In genomic region chr16:84795338-84796053, GRCh38 we compare ENCODE assay signal across 10 cellular contexts. TPM values are rescaled to one million over a fixed set of nuclear protein-coding genes. Genes with fewer than 3 reads are reported as not detected.
DNase-seq lines count a peak whose midpoint lies in the region; TF ChIP-seq lines count a peak whose summit lies in the region.
"Had no signal": no experiment of that assay in that cellular context is flagged by ENCODE, and none has a peak within 500 bp of the region (broad histone marks: within the 10 kb centered on the region; RNA-seq: fewer than 3 reads in every experiment).

No MANE protein-coding gene starts in this region.

- H3K9ac ChIP-seq in fibroblast of lung (ENCODE audit: insufficient read depth, low read length) (peak overlapping the region; percentile 68), mucosa of rectum (ENCODE audit: low read depth in 1 of 2, low read length in 2 of 2) (no peak overlapping the region)

- DNase-seq in DMS53 (lab: John Stamatoyannopoulos, UW) (peak; percentile 16), DMS53 treated with DMSO at 0.1 percent for 48 hours (lab: John Stamatoyannopoulos, UW; ENCODE audit: unreplicated experiment) (no peak), fibroblast of lung (ENCODE audit: low read depth in 2 of 2) (peak; percentile 83 to 100), vagina (ENCODE audit: extremely low spot score in 2 of 2) (peak in 1 of 2 donors; percentile 96), MG63 (no peak), NCI-H2029 treated with DMSO at 0.1 percent for 48 hours (lab: John Stamatoyannopoulos, UW) (no peak)
- no peak for DNase-seq in activated T-cell treated with anti-CD3 and anti-CD28 coated beads, Interleukin-2, amount 50 U/mL, for 1 hour
- DNase-seq: NCI-H748 treated with DMSO at 0.1 percent for 48 hours had no signal

- H3K27me3 ChIP-seq in fibroblast of lung (ENCODE audit: control insufficient read depth, insufficient read depth, low read length) (no peaks in the 10 kb centered on the region), mucosa of rectum (ENCODE audit: control insufficient read depth in 2 of 2, insufficient read depth in 2 of 2, low read length in 2 of 2) (no peaks in the 10 kb centered on the region), vagina (no peaks in the 10 kb centered on the region), MG63 (no peaks in the 10 kb centered on the region)

- H3K36me3 ChIP-seq in fibroblast of lung (ENCODE audit: control insufficient read depth, insufficient read depth, low read length) (no peaks in the 10 kb centered on the region), mucosa of rectum (ENCODE audit: control insufficient read depth in 2 of 2, insufficient read depth in 2 of 2, low read length in 2 of 2) (no peaks in the 10 kb centered on the region), vagina (no peaks in the 10 kb centered on the region), MG63 (no peaks in the 10 kb centered on the region)

- no peaks in the 10 kb centered on the region for H3K79me2 ChIP-seq in fibroblast of lung (ENCODE audit: control insufficient read depth, insufficient read depth, low read length)

- TF ChIP-seq CTCF in fibroblast of lung (conservative IDR thresholded peaks at IDR 0.05 in 1 of 2, IDR thresholded peaks at IDR 0.05 in 1 of 2; ENCODE audit: low read depth in 1 of 2, low read length in 2 of 2) = no peak
- no peak for TF ChIP-seq CTCF in vagina (IDR thresholded peaks at IDR 0.05)

- peak overlapping the region; percentile 77 for H3K4me2 ChIP-seq in fibroblast of lung (ENCODE audit: extremely low read depth, insufficient read depth, low read length)

- H3K4me1 ChIP-seq in fibroblast of lung (ENCODE audit: control insufficient read depth, extremely low read depth, insufficient read depth, low read length) (peaks cover 3% of the 10 kb centered on the region), mucosa of rectum (ENCODE audit: control insufficient read depth in 2 of 2, insufficient read depth in 2 of 2, low read length in 2 of 2) (no peaks in the 10 kb centered on the region), vagina (peaks cover 8% of the 10 kb centered on the region)

- TF ChIP-seq POLR2A in vagina (IDR thresholded peaks at IDR 0.05) = no peak

- H3K9me3 ChIP-seq in fibroblast of lung (ENCODE audit: control insufficient read depth, insufficient read depth, low read depth, low read length) = no peaks in the 10 kb centered on the region
- no peaks in the 10 kb centered on the region for H3K9me3 ChIP-seq in mucosa of rectum (ENCODE audit: control insufficient read depth in 2 of 2, low read length in 2 of 2)
- no peaks in the 10 kb centered on the region for H3K9me3 ChIP-seq in vagina
- peaks cover 6% of the 10 kb centered on the region; the same call in 1 of the 2 replicates for H3K9me3 ChIP-seq in MG63

- H2AFZ ChIP-seq in fibroblast of lung (ENCODE audit: low read length) = peak overlapping the region; percentile 37

- no peaks in the 10 kb centered on the region for H4K20me1 ChIP-seq in fibroblast of lung (ENCODE audit: control insufficient read depth, extremely low read depth, insufficient read depth, low read length)

- H3K4me3 ChIP-seq in fibroblast of lung (replicated peaks in 1 of 4; ENCODE audit: control extremely low read depth in 1 of 4, insufficient read depth in 1 of 4, low read depth in 3 of 4, low read length in 4 of 4) (peak overlapping the region in 2 of 4 experiments; percentile 29 to 41), mucosa of rectum (ENCODE audit: low read length in 2 of 2) (no peak overlapping the region), vagina (peak overlapping the region in 1 of 2 donors; percentile 23), MG63 (no peak overlapping the region)

- intact Hi-C loops in vagina (cut with DNase I) = no loop called here

- H3K27ac ChIP-seq in fibroblast of lung (ENCODE audit: insufficient read depth, low read length) (peak overlapping the region; percentile 83), mucosa of rectum (ENCODE audit: low read depth in 2 of 2, low read length in 2 of 2) (peak overlapping the region; percentile 62 to 67), vagina (peak overlapping the region; percentile 74)
- H3K27ac ChIP-seq: 22Rv1 had no signal

RNA-seq across cellular contexts. Expression of gene CRISPLD2, which starts 24.3 kb away (rescaled TPM):
- 34.9 and 37.0 TPM in 2 replicates for total RNA-seq in fibroblast of lung
- 11.8 and 96.2 TPM in 2 replicates for polyA plus RNA-seq in fibroblast of lung
- polyA plus RNA-seq in fibroblast of lung (2012) = 7.1 and 70.6 TPM in 2 replicates
- polyA minus RNA-seq in fibroblast of lung (ENCODE audit: low replicate concordance) = 16.4 and 88.9 TPM in 2 replicates
- total RNA-seq in vagina = 320 TPM
- total RNA-seq in MG63 (2014; rRNA removed; shearing (Covaris generic); ENCODE audit: low replicate concordance) = 1.6 TPM in 1 of 2 replicates, not detected in the other

Comparison
In these comparisons a context has a peak if more than half of its experiments do, and no peak if none do; other contexts are left out.
1. DNase-seq: peak in DMS53 (single experiment) and fibroblast of lung (2 of 2); none in DMS53 treated with DMSO at 0.1 percent for 48 hours (single experiment), activated T-cell treated with anti-CD3 and anti-CD28 coated beads, Interleukin-2, amount 50 U/mL, for 1 hour (single experiment), MG63 (single experiment) and NCI-H2029 treated with DMSO at 0.1 percent for 48 hours (single experiment).
2. RNA of gene CRISPLD2, which starts 24.3 kb away (total RNA-seq): 320 TPM in vagina (single experiment) and 34.9 to 37.0 TPM in fibroblast of lung; 1.6 TPM in MG63; every median in the first group is over 10 times any median in the second.
3. Peak in every context shown above with its lines, with median percentiles within 50 percentile points of each other: H3K27ac ChIP-seq.